In genomic region chr17:896439-896838, GRCh38 we compare ENCODE assay signal across 22 cellular contexts.
DNase-seq lines count a peak whose midpoint lies in the region; ATAC-seq and TF ChIP-seq lines count a peak whose summit lies in the region.
"Had no signal": no experiment of that assay in that cellular context is flagged by ENCODE, and none has a peak within 500 bp of the region (broad histone marks: within the 10 kb centered on the region; RNA-seq: fewer than 3 reads in every experiment).

No MANE protein-coding gene starts in this region.

- CTCF ChIA-PET in GM10248 (lab: Yijun Ruan, JAX), result no interaction called here

- WGBS in heart right ventricle, 2 donors, result 75 to 87% methylated on average over 12 of the region's 12 CpGs
- WGBS in right cardiac atrium, result 74% methylated on average over 12 of the region's 12 CpGs

- H3K9me3 ChIP-seq in heart right ventricle, result no peaks in the 10 kb centered on the region
- H3K9me3 ChIP-seq in right cardiac atrium (ENCODE audit: control insufficient read depth, low read length), result no peaks in the 10 kb centered on the region
- no peaks in the 10 kb centered on the region for H3K9me3 ChIP-seq in right atrium auricular region
- H3K9me3 ChIP-seq in parathyroid adenoma (ENCODE audit: control insufficient read depth, low read length), result no peaks in the 10 kb centered on the region
- H3K9me3 ChIP-seq in uterus, result no peaks in the 10 kb centered on the region
- H3K9me3 ChIP-seq: A549, suprapubic skin had no signal

- H3K36me3 ChIP-seq in heart right ventricle (no peaks in the 10 kb centered on the region), right atrium auricular region (no peaks in the 10 kb centered on the region), parathyroid adenoma (ENCODE audit: control insufficient read depth, insufficient read depth, low read length) (no peaks in the 10 kb centered on the region), uterus (no peaks in the 10 kb centered on the region)
- H3K36me3 ChIP-seq: brain microvascular endothelial cell, suprapubic skin had no signal

- peak overlapping the region in 4 of 10 donors; percentile 29 to 36 (median 33) for H3K4me3 ChIP-seq in heart right ventricle
- H3K4me3 ChIP-seq in right cardiac atrium (ENCODE audit: low read length), result no peak overlapping the region
- no peak overlapping the region for H3K4me3 ChIP-seq in right atrium auricular region
- H3K4me3 ChIP-seq in parathyroid adenoma (ENCODE audit: low read depth, low read length), result no peak overlapping the region
- H3K4me3 ChIP-seq in uterus, result no peak overlapping the region
- H3K4me3 ChIP-seq: A549, SK-N-MC, skin epidermis, suprapubic skin had no signal

- intact Hi-C loops in heart right ventricle (cut with DNase I) (no loop called here), right cardiac atrium (cut with DNase I) (no loop called here), uterus (cut with DNase I; ENCODE audit: low total_unique reads) (no loop called here)

- H3K27me3 ChIP-seq in heart right ventricle (no peaks in the 10 kb centered on the region), right cardiac atrium (ENCODE audit: control insufficient read depth, insufficient read depth) (no peaks in the 10 kb centered on the region), right atrium auricular region (no peaks in the 10 kb centered on the region), parathyroid adenoma (ENCODE audit: control insufficient read depth, insufficient read depth, low read length) (no peaks in the 10 kb centered on the region), uterus (no peaks in the 10 kb centered on the region)
- H3K27me3 ChIP-seq: brain microvascular endothelial cell, suprapubic skin had no signal

- no peak overlapping the region for H2AFZ ChIP-seq in parathyroid adenoma

- H3K4me2 ChIP-seq in parathyroid adenoma (ENCODE audit: low read length), result no peak overlapping the region
- H3K4me2 ChIP-seq: A549 had no signal

- H3K27ac ChIP-seq in heart right ventricle, result peak overlapping the region in 9 of 10 donors; percentile 10 to 81 (median 65)
- no peak overlapping the region for H3K27ac ChIP-seq in right cardiac atrium (ENCODE audit: low read length)
- peak overlapping the region; percentile 37 to 45 for H3K27ac ChIP-seq in right atrium auricular region
- H3K27ac ChIP-seq in parathyroid adenoma, result peak overlapping the region; percentile 15
- peak overlapping the region; percentile 51 to 59 for H3K27ac ChIP-seq in uterus
- H3K27ac ChIP-seq: A549, brain microvascular endothelial cell, SK-N-MC, suprapubic skin had no signal

- TF ChIP-seq POLR2A in uterus (IDR thresholded peaks at IDR 0.05), result no peak

- no peak for DNase-seq in heart right ventricle
- no peak for DNase-seq in right cardiac atrium
- no peak for DNase-seq in right atrium auricular region (ENCODE audit: low spot score)
- no peak for DNase-seq in uterus
- no peak for DNase-seq in GDM1 (lab: John Stamatoyannopoulos, UW)
- DNase-seq in GM10248 (ENCODE audit: extremely low spot score), result no peak
- no peak for DNase-seq in activated naive CD4-positive, alpha-beta T cell treated with anti-CD3 and anti-CD28 coated beads, Interleukin-2, amount 50 U/mL, for 16 hours
- DNase-seq: activated T-cell treated with anti-CD3 and anti-CD28 coated beads, Interleukin-2, amount 50 U/mL, for 72 hours; brain microvascular endothelial cell; C1 segment of cervical spinal cord; DMS 273 treated with DMSO at 0.1 percent for 48 hours; GF-D8; KG1; mesendoderm; NCI-H2171; NCI-H748 treated with DMSO at 0.1 percent for 48 hours; stimulated activated CD8-positive, alpha-beta memory T cell treated with anti-CD3 and anti-CD28 coated beads, Interleukin-4, amount 100 ng/mL, for 48 hours had no signal

- H3K4me1 ChIP-seq in heart right ventricle, result peaks cover under 1 to 38% (median 18%) of the 10 kb centered on the region in 9 donors
- no peaks in the 10 kb centered on the region for H3K4me1 ChIP-seq in right cardiac atrium (ENCODE audit: control insufficient read depth, insufficient read depth, low read length)
- peaks cover 0 to 18% of the 10 kb centered on the region in 2 donors for H3K4me1 ChIP-seq in right atrium auricular region
- no peaks in the 10 kb centered on the region for H3K4me1 ChIP-seq in parathyroid adenoma
- peaks cover 0 to 3% of the 10 kb centered on the region in 2 donors for H3K4me1 ChIP-seq in uterus
- H3K4me1 ChIP-seq: A549 had no signal

- H3K79me2 ChIP-seq in parathyroid adenoma, result no peaks in the 10 kb centered on the region

- no peak for TF ChIP-seq CTCF in heart right ventricle (IDR thresholded peaks at IDR 0.05)
- TF ChIP-seq CTCF in right atrium auricular region (IDR thresholded peaks at IDR 0.05), result no peak
- no peak for TF ChIP-seq CTCF in parathyroid adenoma (IDR thresholded peaks at IDR 0.05)
- TF ChIP-seq CTCF in uterus (IDR thresholded peaks at IDR 0.05), result no peak
- no peak for TF ChIP-seq CTCF in GM10248 (IDR thresholded peaks at IDR 0.05; ENCODE audit: control extremely low read depth, extremely low read depth, low read depth, missing control alignments)

- ATAC-seq in heart right ventricle (no peak), right cardiac atrium (no peak)
- ATAC-seq: A549; activated T-cell treated with anti-CD3 and anti-CD28 coated beads, Interleukin-2, amount 50 U/mL, for 72 hours had no signal

- H3K9ac ChIP-seq in parathyroid adenoma, result no peak overlapping the region

- POLR2A ChIA-PET in GM10248 (lab: Yijun Ruan, JAX), result no interaction called here
